ENCODE assay signal across 18 cellular contexts in the genomic region with DNA sequence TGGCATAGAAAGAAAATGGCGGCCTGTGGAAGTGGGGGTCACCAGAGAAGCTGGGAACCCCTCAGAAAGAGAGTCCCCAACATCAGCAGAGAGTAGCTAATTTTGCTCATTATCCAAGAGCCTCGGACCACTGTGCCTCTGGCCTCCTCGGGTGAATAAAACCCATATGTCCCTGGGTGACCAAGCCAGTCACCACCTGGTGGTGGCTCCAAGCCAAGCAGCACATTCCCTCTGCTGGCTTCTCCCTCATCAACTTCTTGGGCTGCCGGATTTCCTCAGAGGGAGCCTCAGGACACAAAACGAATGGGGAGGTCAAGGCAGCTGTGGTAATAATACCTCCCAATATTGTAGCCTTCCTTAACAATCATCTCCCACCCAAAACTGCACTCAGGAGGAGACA.
DNase-seq lines count a peak whose midpoint lies in the region; ATAC-seq and TF ChIP-seq lines count a peak whose summit lies in the region.
"Had no signal": no experiment of that assay in that cellular context is flagged by ENCODE, and none has a peak within 500 bp of the region (broad histone marks: within the 10 kb centered on the region; RNA-seq: fewer than 3 reads in every experiment).

No MANE protein-coding gene starts in this region.

- H3K79me2 ChIP-seq in mesendoderm (ENCODE audit: control insufficient read depth, insufficient read depth, low read length), result no peaks in the 10 kb centered on the region

- H3K27me3 ChIP-seq in BE2C, result no peaks in the 10 kb centered on the region
- H3K27me3 ChIP-seq in mesendoderm (ENCODE audit: insufficient read depth, low read length, poor library complexity), result no peaks in the 10 kb centered on the region

- no CpG with 5 or more reads among the region's 5 CpGs for WGBS in mesendoderm (ENCODE audit: extremely low coverage, insufficient coverage, low lambda C conversion rate)

- no peak overlapping the region for H4K5ac ChIP-seq in mesendoderm (ENCODE audit: low read length)

- TF ChIP-seq CTCF in BE2C (IDR thresholded peaks at IDR 0.05; ENCODE audit: low read depth, low read length) (peak; percentile 52), cardiac fibroblast (IDR thresholded peaks at IDR 0.05; ENCODE audit: low read depth, low read length) (peak; percentile 1)

- no peak overlapping the region for H4K8ac ChIP-seq in mesendoderm (ENCODE audit: low read depth, low read length)

- DNase-seq in BE2C (peak; percentile 40), HT-29 (ENCODE audit: low spot score) (peak; percentile 8), cardiac fibroblast (ENCODE audit: low read depth in 2 of 2) (no peak), mesendoderm (peak; percentile 47), GM03348 (ENCODE audit: low spot score) (no peak), erythroblast (lab: John Stamatoyannopoulos, UW) (no peak)
- DNase-seq: Caco-2; CD4-positive, CD25-positive, alpha-beta regulatory T cell; DMS53; KG1; NCI-H1092; NCI-H146; NCI-H2081 treated with DMSO at 0.1 percent for 48 hours; NCI-H2227 treated with DMSO at 0.1 percent for 48 hours; NCI-H524; OCI-M1; SHP77 treated with DMSO at 0.1 percent for 48 hours had no signal

- H3K4me1 ChIP-seq in BE2C (no peaks in the 10 kb centered on the region), mesendoderm (ENCODE audit: control insufficient read depth, low read depth, low read length) (no peaks in the 10 kb centered on the region)
- H3K4me1 ChIP-seq: Caco-2 had no signal

- no peak overlapping the region for H2BK15ac ChIP-seq in mesendoderm (replicated peaks; ENCODE audit: low read depth)

- no peak overlapping the region for H3K4me3 ChIP-seq in BE2C (ENCODE audit: low read depth, low read length)
- no peak overlapping the region for H3K4me3 ChIP-seq in cardiac fibroblast (replicated peaks in 1 of 2; ENCODE audit: low read depth in 2 of 2, low read length in 2 of 2)
- H3K4me3 ChIP-seq in mesendoderm (ENCODE audit: low read length), result no peak overlapping the region

- no peak for ATAC-seq in GM19463 (IDR thresholded peaks at IDR 0.05; ENCODE audit: unreplicated experiment)

- no peak overlapping the region for H2BK5ac ChIP-seq in mesendoderm (ENCODE audit: low read length)

- H2AK5ac ChIP-seq in mesendoderm (ENCODE audit: low read length), result no peak overlapping the region

- no peak overlapping the region for H3K23ac ChIP-seq in mesendoderm (ENCODE audit: low read length)

- no peaks in the 10 kb centered on the region for H3K9me3 ChIP-seq in BE2C
- H3K9me3 ChIP-seq: Caco-2 had no signal

- TF ChIP-seq POLR2A in erythroblast (IDR thresholded peaks at IDR 0.05; ENCODE audit: low read length), result no peak

- no peak overlapping the region for H3K56ac ChIP-seq in mesendoderm (ENCODE audit: low read length)

- H3K9ac ChIP-seq in mesendoderm (ENCODE audit: low read length), result no peak overlapping the region

- no peak overlapping the region for H3K4me2 ChIP-seq in mesendoderm (ENCODE audit: low read length)

- no peak overlapping the region for H3K27ac ChIP-seq in mesendoderm (ENCODE audit: low read depth, low read length)

- peak overlapping the region; percentile 21 for H3K4ac ChIP-seq in mesendoderm (ENCODE audit: low read depth, low read length)

- no peak overlapping the region for H3K18ac ChIP-seq in mesendoderm (ENCODE audit: low read length)

- H3K36me3 ChIP-seq in BE2C, result no peaks in the 10 kb centered on the region
- H3K36me3 ChIP-seq in mesendoderm (ENCODE audit: control insufficient read depth, insufficient read depth, low read length), result no peaks in the 10 kb centered on the region

- H2BK120ac ChIP-seq in mesendoderm (ENCODE audit: low read depth, low read length), result no peak overlapping the region

- H3K79me1 ChIP-seq in mesendoderm (ENCODE audit: low read length), result no peaks in the 10 kb centered on the region

Comparison
In these comparisons a context has a peak if more than half of its experiments do, and no peak if none do; other contexts are left out.
1. DNase-seq: peak in BE2C (single experiment), HT-29 (single experiment) and mesendoderm (single experiment); none in cardiac fibroblast (0 of 2), GM03348 (single experiment) and erythroblast (0 of 2).